34 cellular contexts compared by ENCODE assay signal in the genomic region with DNA sequence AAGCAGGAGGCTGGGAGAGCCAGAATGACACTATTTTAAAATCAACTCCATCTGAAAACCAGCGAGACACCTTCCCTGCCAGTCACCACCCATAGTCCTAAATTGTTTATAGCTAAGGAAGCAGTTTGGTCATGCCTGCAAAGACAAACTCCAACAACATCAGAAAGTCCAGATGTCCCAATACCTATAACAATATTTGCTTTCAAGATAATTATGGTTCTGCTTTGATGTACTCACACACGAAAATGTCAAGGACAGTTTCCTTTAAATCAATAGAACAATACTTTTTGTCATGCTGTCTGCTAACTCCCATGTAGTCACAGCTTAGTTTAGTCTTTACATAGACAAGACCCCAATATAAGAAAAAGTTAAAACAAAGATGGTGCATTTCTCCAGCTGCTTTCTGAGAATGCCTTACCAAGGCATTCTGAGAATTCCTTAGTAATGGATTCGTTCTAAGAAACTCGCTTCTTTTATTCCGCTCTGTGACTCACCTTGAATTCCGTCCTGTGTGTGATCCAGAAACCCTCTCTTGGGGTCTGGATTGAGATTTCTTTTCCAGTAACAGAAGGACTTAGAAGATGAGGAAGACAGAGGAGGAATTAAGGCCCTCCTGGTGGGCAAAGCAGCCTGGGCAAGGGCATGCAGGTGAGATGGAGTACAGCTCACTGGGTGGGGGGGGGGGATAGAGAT. TPM values are rescaled to one million over a fixed set of nuclear protein-coding genes. Genes with fewer than 3 reads are reported as not detected.
"Had no signal": no experiment of that assay in that cellular context is flagged by ENCODE, and none has a peak within 500 bp of the region (broad histone marks: within the 10 kb centered on the region; RNA-seq: fewer than 3 reads in every experiment).

No MANE protein-coding gene starts in this region.

- H3K4me1 Mint-ChIP-seq: endodermal cell, nephron, neural progenitor cell had no signal

- H3K79me2 ChIP-seq: parathyroid adenoma had no signal

- H3K27me3 ChIP-seq: gastrocnemius medialis, neural progenitor cell, upper lobe of right lung, uterus had no signal

- H3K9me3 Mint-ChIP-seq: dendritic cell treated with granulocyte-macrophage colony-stimulating factor and Interleukin-4, amounts not matched to agents 40 ng/mL and 50 ng/mL, for 4 days; endodermal cell; stimulated activated naive CD8-positive, alpha-beta T cell treated with anti-CD3 and anti-CD28 coated beads, Interleukin-15, amount 100 ng/mL, for 72 hours had no signal

- H3K4me1 ChIP-seq: gastrocnemius medialis, neural progenitor cell, parathyroid adenoma, suprapubic skin, transverse colon, upper lobe of right lung, uterus had no signal

- H3K36me3 ChIP-seq: gastrocnemius medialis, neural progenitor cell, suprapubic skin, transverse colon, upper lobe of right lung, uterus had no signal

- H3K4me2 ChIP-seq: neural progenitor cell, smooth muscle cell had no signal

- H3K4me3 Mint-ChIP-seq: dendritic cell treated with granulocyte-macrophage colony-stimulating factor and Interleukin-4, amounts not matched to agents 40 ng/mL and 50 ng/mL, for 4 days; endodermal cell; naive thymus-derived CD4-positive, alpha-beta T cell; nephron; neural progenitor cell; stimulated activated naive CD8-positive, alpha-beta T cell treated with anti-CD3 and anti-CD28 coated beads, Interleukin-15, amount 100 ng/mL, for 72 hours had no signal

- ATAC-seq: esophagus mucosa; gastrocnemius medialis; left lobe of liver; naive thymus-derived CD4-positive, alpha-beta T cell; sciatic nerve; stimulated activated naive CD8-positive, alpha-beta T cell treated with anti-CD3 and anti-CD28 coated beads, Interleukin-15, amount 100 ng/mL, for 72 hours; upper lobe of right lung had no signal

- H3K27ac Mint-ChIP-seq: dendritic cell treated with granulocyte-macrophage colony-stimulating factor and Interleukin-4, amounts not matched to agents 40 ng/mL and 50 ng/mL, for 4 days; endodermal cell; naive thymus-derived CD4-positive, alpha-beta T cell; nephron; neural progenitor cell; progenitor cell of endocrine pancreas; stimulated activated naive CD8-positive, alpha-beta T cell treated with anti-CD3 and anti-CD28 coated beads, Interleukin-15, amount 100 ng/mL, for 72 hours had no signal

- H3K9me3 ChIP-seq: suprapubic skin, transverse colon, upper lobe of right lung, uterus had no signal

- H3K36me3 Mint-ChIP-seq: naive thymus-derived CD4-positive, alpha-beta T cell; neural progenitor cell had no signal

- DNase-seq: effector CD8-positive, alpha-beta T cell; endodermal cell; foreskin fibroblast; gastrocnemius medialis; head of caudate nucleus; kidney; mesenchymal stem cell; midbrain; naive thymus-derived CD4-positive, alpha-beta T cell; stimulated activated CD4-positive, alpha-beta T cell treated with anti-CD3 and anti-CD28 coated beads, Interleukin-12 subunit alpha, Interleukin-12 subunit beta, amount 100 ng/mL, for 4 hours; stimulated activated CD4-positive, alpha-beta T cell treated with anti-CD3 and anti-CD28 coated beads, Interleukin-1b, Interleukin-23, amount 100 ng/mL, for 48 hours; stimulated activated CD4-positive, alpha-beta T cell treated with anti-CD3 and anti-CD28 coated beads, Interleukin-4, amount 100 ng/mL, for 1 hour; stimulated activated CD8-positive, alpha-beta memory T cell treated with anti-CD3 and anti-CD28 coated beads, Interleukin-4, amount 100 ng/mL, for 48 hours; stimulated activated naive CD4-positive, alpha-beta T cell; stimulated activated naive CD8-positive, alpha-beta T cell treated with anti-CD3 and anti-CD28 coated beads, Interleukin-15, amount 100 ng/mL, for 72 hours; transverse colon; upper lobe of right lung; uterus had no signal

- H3K4me3 ChIP-seq: gastrocnemius medialis, lung, neural progenitor cell, smooth muscle cell, suprapubic skin, transverse colon, upper lobe of right lung, uterus had no signal

- H2AFZ ChIP-seq: neural progenitor cell, parathyroid adenoma had no signal

- H3K27ac ChIP-seq: epithelial cell of prostate, gastrocnemius medialis, neural progenitor cell, parathyroid adenoma, transverse colon, upper lobe of right lung, uterus had no signal

RNA-seq across cellular contexts. Expression of gene SCGB2A2, which starts 9.6 kb away (rescaled TPM):
- total RNA-seq: endodermal cell; esophagus mucosa; gastrocnemius medialis; glomerular endothelial cell; kidney; left lobe of liver; liver; lung; mucosa of gallbladder; naive thymus-derived CD4-positive, alpha-beta T cell; osteoblast; progenitor cell of endocrine pancreas; sciatic nerve; smooth muscle cell; transverse colon; upper lobe of right lung; uterus had no signal
- polyA plus RNA-seq: liver; lung; naive thymus-derived CD4-positive, alpha-beta T cell; smooth muscle cell had no signal

RNA-seq across cellular contexts. Expression of gene SCGB1D2, which starts 18.4 kb away (rescaled TPM):
- total RNA-seq: endodermal cell; glomerular endothelial cell; left lobe of liver; liver; lung; mucosa of gallbladder; naive thymus-derived CD4-positive, alpha-beta T cell; osteoblast; progenitor cell of endocrine pancreas; sciatic nerve; smooth muscle cell; transverse colon; upper lobe of right lung had no signal
- polyA plus RNA-seq: liver; lung; naive thymus-derived CD4-positive, alpha-beta T cell; smooth muscle cell had no signal

RNA-seq across cellular contexts. Expression of gene SCGB1D4, which starts 38.5 kb away (rescaled TPM):
- total RNA-seq: endodermal cell; esophagus mucosa; gastrocnemius medialis; glomerular endothelial cell; kidney; left lobe of liver; liver; lung; mucosa of gallbladder; naive thymus-derived CD4-positive, alpha-beta T cell; osteoblast; progenitor cell of endocrine pancreas; sciatic nerve; smooth muscle cell; suprapubic skin; transverse colon; upper lobe of right lung had no signal
- polyA plus RNA-seq: liver; lung; naive thymus-derived CD4-positive, alpha-beta T cell; smooth muscle cell had no signal

RNA-seq across cellular contexts. Expression of gene SCGB2A1, which starts 51.9 kb away (rescaled TPM):
- total RNA-seq: endodermal cell; esophagus mucosa; gastrocnemius medialis; glomerular endothelial cell; left lobe of liver; naive thymus-derived CD4-positive, alpha-beta T cell; osteoblast; progenitor cell of endocrine pancreas; sciatic nerve; smooth muscle cell; upper lobe of right lung had no signal
- polyA plus RNA-seq: liver; naive thymus-derived CD4-positive, alpha-beta T cell; smooth muscle cell had no signal
